In the genomic region with DNA sequence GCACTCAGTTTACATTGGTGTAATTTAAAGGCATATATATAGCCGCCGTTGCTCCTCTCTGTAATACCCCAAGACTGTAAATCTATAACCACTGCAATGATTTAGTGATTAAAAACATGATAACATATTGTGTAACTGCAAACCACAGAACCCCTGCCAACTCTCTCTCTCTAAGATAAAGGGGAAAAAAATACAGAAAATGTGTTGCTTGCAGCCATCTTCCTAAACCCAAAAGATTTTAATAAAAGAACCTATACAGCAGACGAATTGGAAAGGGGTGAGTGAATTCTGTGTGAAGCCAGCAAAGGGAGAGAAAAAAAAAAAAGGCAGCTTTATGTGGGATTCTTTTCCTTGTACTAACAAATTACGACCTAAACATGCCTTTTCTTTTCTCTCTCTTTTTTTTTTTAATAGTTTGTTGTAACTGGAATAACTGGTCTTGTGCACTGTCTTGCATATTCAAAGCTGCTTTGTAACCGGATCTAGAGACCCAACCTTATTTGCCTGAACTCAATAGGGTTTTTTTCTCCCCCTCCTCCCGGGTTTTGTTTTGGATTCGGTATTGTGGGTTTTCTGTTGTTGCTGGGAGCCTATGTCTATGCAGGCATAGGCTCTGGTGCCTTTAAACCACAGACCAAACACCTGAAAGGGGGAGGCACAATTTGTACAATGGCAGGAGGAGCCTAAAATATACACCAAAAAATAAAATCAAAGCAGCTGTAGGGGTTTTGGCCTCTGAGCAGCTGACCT, we compare ENCODE assay signal across 7 cellular contexts. TPM values are rescaled to one million over a fixed set of nuclear protein-coding genes. Genes with fewer than 3 reads are reported as not detected.
DNase-seq lines count a peak whose midpoint lies in the region; ATAC-seq and TF ChIP-seq lines count a peak whose summit lies in the region.

No MANE protein-coding gene starts in this region.

- no peak overlapping the region for H3K9ac ChIP-seq in HUES48 (ENCODE audit: low read depth, low read length)

- no peak overlapping the region for H3K27ac Mint-ChIP-seq in type B pancreatic cell

- TF ChIP-seq POLR2A in stomach (IDR thresholded peaks at IDR 0.05) = no peak

- intact Hi-C loops in stomach (cut with DNase I; ENCODE audit: low total_unique reads) = no loop called here

- peak; percentile 36 for ATAC-seq in foreskin keratinocyte

- H3K4me1 Mint-ChIP-seq in type B pancreatic cell (ENCODE audit: unreplicated experiment) = peaks cover 31% of the 10 kb centered on the region

- H3K9me3 ChIP-seq in HUES48 (ENCODE audit: control insufficient read depth, insufficient read depth, low read length) (no peaks in the 10 kb centered on the region), stomach (no peaks in the 10 kb centered on the region)

- WGBS in stomach, 5 donors = 5 to 18% (median 15%) methylated on average over 7 of the region's 7 CpGs

- H3K36me3 Mint-ChIP-seq in type B pancreatic cell = no peaks in the 10 kb centered on the region

- no peak for TF ChIP-seq CTCF in foreskin keratinocyte (conservative IDR thresholded peaks at IDR 0.05)
- TF ChIP-seq CTCF in stomach (IDR thresholded peaks at IDR 0.05) = no peak
- TF ChIP-seq CTCF in type B pancreatic cell (conservative IDR thresholded peaks at IDR 0.05) = no peak

- H3K27ac ChIP-seq in HUES48 (ENCODE audit: low read depth, low read length) (no peak overlapping the region), foreskin keratinocyte (peak overlapping the region; percentile 68), stomach (peak overlapping the region; percentile 70 to 98 (median 93))

- H3K9me3 Mint-ChIP-seq in type B pancreatic cell = no peaks in the 10 kb centered on the region

- peaks cover 80% of the 10 kb centered on the region for H3K4me1 ChIP-seq in HUES48 (ENCODE audit: control insufficient read depth, insufficient read depth, low read length)
- peaks cover 37% of the 10 kb centered on the region for H3K4me1 ChIP-seq in foreskin keratinocyte
- H3K4me1 ChIP-seq in stomach = peaks cover 30 to 82% (median 55%) of the 10 kb centered on the region in 4 donors

- no peak for TF ChIP-seq EP300 in stomach (IDR thresholded peaks at IDR 0.05)

- no peaks in the 10 kb centered on the region for H3K36me3 ChIP-seq in HUES48 (ENCODE audit: control insufficient read depth, insufficient read depth, low read length)
- no peaks in the 10 kb centered on the region for H3K36me3 ChIP-seq in stomach

- H3K27me3 Mint-ChIP-seq in type B pancreatic cell = peaks cover 10% of the 10 kb centered on the region

- H3K27me3 ChIP-seq in HUES48 (ENCODE audit: control insufficient read depth, insufficient read depth, low read length) (peaks cover 85% of the 10 kb centered on the region), foreskin keratinocyte (no peaks in the 10 kb centered on the region), stomach (no peaks in the 10 kb centered on the region)

- DNase-seq in SHP77 treated with DMSO at 0.1 percent for 48 hours (lab: John Stamatoyannopoulos, UW) = peak; percentile 74
- peak; percentile 67 to 86 for DNase-seq in foreskin keratinocyte
- DNase-seq in stomach = no peak
- no peak for DNase-seq in type B pancreatic cell (ENCODE audit: extremely low spot score, unreplicated experiment)
- no peak for DNase-seq in activated CD8-positive, alpha-beta memory T cell treated with anti-CD3 and anti-CD28 coated beads, Interleukin-2, amount 50 U/mL, for 4 hours
- DNase-seq in GM19240 (ENCODE audit: insufficient read length, low spot score) = no peak

- no peak overlapping the region for H3K4me3 Mint-ChIP-seq in type B pancreatic cell

- H3K4me3 ChIP-seq in HUES48 (ENCODE audit: low read depth, low read length) = peak overlapping the region; percentile 19
- peak overlapping the region; percentile 68 to 91 (median 87) for H3K4me3 ChIP-seq in stomach

RNA-seq across cellular contexts. Expression of a gene that starts 7.0 kb away (rescaled TPM):
- total RNA-seq in foreskin keratinocyte = 5.9 and 8.9 TPM in 2 replicates
- 1.1 and 1.2 TPM in 2 replicates for polyA plus RNA-seq in foreskin keratinocyte
- 10 to 100 TPM; 11.7 to 27.5 (median 13.6) TPM for total RNA-seq in stomach
- polyA plus RNA-seq in stomach = 1 to 10 TPM; 1.1 to 2.1 (median 1.5) TPM
- 47.4 and 48.5 TPM in 2 replicates for total RNA-seq in type B pancreatic cell (ENCODE audit: low replicate concordance)

Comparison
In these comparisons a context has a peak if more than half of its experiments do, and no peak if none do; other contexts are left out.
1. DNase-seq: peak in SHP77 treated with DMSO at 0.1 percent for 48 hours (single experiment) and foreskin keratinocyte (2 of 2); none in stomach (single experiment), type B pancreatic cell (single experiment), activated CD8-positive, alpha-beta memory T cell treated with anti-CD3 and anti-CD28 coated beads, Interleukin-2, amount 50 U/mL, for 4 hours (single experiment) and GM19240 (single experiment).